Comparison of ENCODE assay signal across 11 cellular contexts in genomic region chr10:125102216-125102615, GRCh38. TPM values are rescaled to one million over a fixed set of nuclear protein-coding genes. Genes with fewer than 3 reads are reported as not detected.
DNase-seq lines count a peak whose midpoint lies in the region; ATAC-seq, FAIRE-seq and TF ChIP-seq lines count a peak whose summit lies in the region.
"Had no signal": no experiment of that assay in that cellular context is flagged by ENCODE, and none has a peak within 500 bp of the region (broad histone marks: within the 10 kb centered on the region; RNA-seq: fewer than 3 reads in every experiment).

No MANE protein-coding gene starts in this region.

- H4K8ac ChIP-seq in mesendoderm (ENCODE audit: low read depth, low read length) = no peak overlapping the region

- H3K4me2 ChIP-seq in BLaER1 treated with 17β-estradiol and CSF1 and Interleukin-3, amounts not matched to agents 10 nM and 100 nM = peak overlapping the region in 9 of 11 experiments; percentile 17 to 64 (median 35); a peak in 12 of 22 replicates
- no peak overlapping the region for H3K4me2 ChIP-seq in K562 (ENCODE audit: insufficient read depth, low read length)
- H3K4me2 ChIP-seq in mesendoderm (ENCODE audit: low read length) = no peak overlapping the region

- no peak for TF ChIP-seq RAD21 in K562 (CRISPR knock-in tag; conservative IDR thresholded peaks at IDR 0.05 in 1 of 2, IDR thresholded peaks at IDR 0.05 in 1 of 2)

- peaks cover 87% of the 10 kb centered on the region for H3K79me2 ChIP-seq in K562 (ENCODE audit: control insufficient read depth, insufficient read depth, low read length)
- peaks cover 95% of the 10 kb centered on the region for H3K79me2 ChIP-seq in mesendoderm (ENCODE audit: control insufficient read depth, insufficient read depth, low read length)

- DNase-seq in KBM-7 (peak; percentile 70), K562 (ENCODE audit: extremely low read depth in 1 of 4, low spot score in 3 of 4) (no peak), mesendoderm (peak; percentile 54), urothelium cell line (ENCODE audit: low spot score) (no peak), DMS79 (lab: John Stamatoyannopoulos, UW) (no peak), NCI-H1436 treated with DMSO at 0.1 percent for 48 hours (lab: John Stamatoyannopoulos, UW) (no peak), NCI-H524 treated with DMSO at 0.1 percent for 48 hours (lab: John Stamatoyannopoulos, UW) (no peak)
- DNase-seq: activated naive CD4-positive, alpha-beta T cell treated with Interleukin-2 at 50 U/mL for 16 hours; endodermal cell had no signal

- no peak overlapping the region for H2BK120ac ChIP-seq in mesendoderm (ENCODE audit: low read depth, low read length)

- intact Hi-C loops in K562 (cut with micrococcal nuclease) = no loop called here

- in situ Hi-C loops in KBM-7 (cut with MboI; ENCODE audit: low pct_unique_long_range_greater_than_20kb, low sequenced_read_pairs) = no loop called here
- in situ Hi-C loops in K562 (cut with MboI) = no loop called here

- H3K27me3 ChIP-seq in BLaER1 treated with 17β-estradiol and CSF1 and Interleukin-3, amounts not matched to agents 10 nM and 100 nM = no peaks in the 10 kb centered on the region
- H3K27me3 ChIP-seq in K562 (ENCODE audit: control insufficient read depth in 2 of 2, insufficient read depth in 2 of 2, low read length in 2 of 2) (no peaks in the 10 kb centered on the region), mesendoderm (ENCODE audit: insufficient read depth, low read length, poor library complexity) (no peaks in the 10 kb centered on the region)

- H4K20me1 ChIP-seq in BLaER1 treated with 17β-estradiol and CSF1 and Interleukin-3, amounts not matched to agents 10 nM and 100 nM = peaks cover 99 to 100% (median 100%) of the 10 kb centered on the region in 11 experiments
- peaks cover 29% of the 10 kb centered on the region; the same call in 1 of the 2 replicates for H4K20me1 ChIP-seq in K562 (replicated peaks; ENCODE audit: control insufficient read depth, insufficient read depth, low read length)

- no peaks in the 10 kb centered on the region for H3K9me3 ChIP-seq in BLaER1 treated with 17β-estradiol and CSF1 and Interleukin-3, amounts not matched to agents 10 nM and 100 nM (replicated peaks in 1 of 11)
- no peaks in the 10 kb centered on the region for H3K9me3 ChIP-seq in K562 (replicated peaks; ENCODE audit: control insufficient read depth, insufficient read depth, low read depth, low read length)

- peaks cover 51% of the 10 kb centered on the region for H3K79me1 ChIP-seq in mesendoderm (ENCODE audit: low read length)

- no peak overlapping the region for H4K5ac ChIP-seq in mesendoderm (ENCODE audit: low read length)

- H3K9me1 ChIP-seq in K562 (ENCODE audit: control insufficient read depth, insufficient read depth, low read length) = peaks cover 3% of the 10 kb centered on the region

- no peak for TF ChIP-seq POLR2A in K562 (conservative IDR thresholded peaks at IDR 0.05)

- H3K4me3 ChIP-seq in BLaER1 treated with 17β-estradiol and CSF1 and Interleukin-3, amounts not matched to agents 10 nM and 100 nM = no peak overlapping the region
- no peak overlapping the region for H3K4me3 ChIP-seq in K562
- no peak overlapping the region for H3K4me3 ChIP-seq in mesendoderm (ENCODE audit: low read length)
- H3K4me3 ChIP-seq: skin epidermis had no signal

- FAIRE-seq in K562 (lab: Jason Lieb, UNC) (no peak), urothelium cell line (lab: Jason Lieb, UNC) (no peak)

- no peak overlapping the region for H2BK15ac ChIP-seq in mesendoderm (replicated peaks; ENCODE audit: low read depth)

- no peak overlapping the region for H3K23ac ChIP-seq in mesendoderm (ENCODE audit: low read length)

- CTCF ChIA-PET in K562 (lab: Yijun Ruan, JAX; ENCODE audit: low intra/inter-chr PET ratio) = no interaction called here

- no peak overlapping the region for H2AFZ ChIP-seq in K562 (ENCODE audit: low read depth, low read length)

- TF ChIP-seq CTCF in K562 (IDR thresholded peaks at IDR 0.05 in 2 of 3, conservative IDR thresholded peaks at IDR 0.05 in 1 of 3; ENCODE audit: insufficient read depth in 2 of 3, low read depth in 1 of 3, low read length in 3 of 3) = no peak

- 71% methylated on average over 2 of the region's 3 CpGs for WGBS in K562 (ENCODE audit: insufficient coverage, low coverage, missing lambda C conversion rate)
- no CpG with 5 or more reads among the region's 3 CpGs for WGBS in mesendoderm (ENCODE audit: extremely low coverage, insufficient coverage, low lambda C conversion rate)

- no peak overlapping the region for H3K56ac ChIP-seq in mesendoderm (ENCODE audit: low read length)

- H3K36me3 ChIP-seq in BLaER1 treated with 17β-estradiol and CSF1 and Interleukin-3, amounts not matched to agents 10 nM and 100 nM = peaks cover 58 to 95% (median 83%) of the 10 kb centered on the region in 11 experiments
- H3K36me3 ChIP-seq in K562 (ENCODE audit: control insufficient read depth, insufficient read depth, low read length) = peaks cover 28% of the 10 kb centered on the region; the same call in 1 of the 3 replicates
- H3K36me3 ChIP-seq in mesendoderm (ENCODE audit: control insufficient read depth, insufficient read depth, low read length) = peaks cover 3% of the 10 kb centered on the region

- no TSS peak for BruUV-seq in K562 (replicated peaks; lab: Mats Ljungman, UMichigan)

- TF ChIP-seq EP300 in K562 (IDR thresholded peaks at IDR 0.05; ENCODE audit: low read length) = no peak

- 0 out of 22 replicates have a peak overlapping the region, but pooled peaks of 1 of the 11 experiments have one; percentile 11 for H3K9ac ChIP-seq in BLaER1 treated with 17β-estradiol and CSF1 and Interleukin-3, amounts not matched to agents 10 nM and 100 nM
- H3K9ac ChIP-seq in K562 (ENCODE audit: insufficient read depth in 1 of 2, low read depth in 2 of 2, low read length in 2 of 2) (no peak overlapping the region), mesendoderm (ENCODE audit: low read length) (no peak overlapping the region)

- H3K4me1 ChIP-seq in BLaER1 treated with 17β-estradiol and CSF1 and Interleukin-3, amounts not matched to agents 10 nM and 100 nM = peaks cover 47 to 82% (median 66%) of the 10 kb centered on the region in 10 experiments
- H3K4me1 ChIP-seq in K562 (replicated peaks in 1 of 2; ENCODE audit: control insufficient read depth in 2 of 2, insufficient read depth in 2 of 2, low read length in 2 of 2) (no peaks in the 10 kb centered on the region; a peak in 1 of 5 replicates), mesendoderm (ENCODE audit: control insufficient read depth, low read depth, low read length) (peaks cover 23% of the 10 kb centered on the region)

- POLR2A ChIA-PET in K562 (lab: Yijun Ruan, JAX) = interaction anchor here (1.1 kb wide), 1 partner anchor 9 kb away, joined by 3 read pairs; no protein-coding TSS in a partner anchor

- no peak overlapping the region for H3K18ac ChIP-seq in mesendoderm (ENCODE audit: low read length)

- no peak overlapping the region for H2BK5ac ChIP-seq in mesendoderm (ENCODE audit: low read length)

- peak; percentile 23; the same call in 1 of the 3 replicates for ATAC-seq in K562

- H3K27ac ChIP-seq in BLaER1 treated with 17β-estradiol and CSF1 and Interleukin-3, amounts not matched to agents 10 nM and 100 nM = peak overlapping the region in 2 of 11 experiments; percentile 13 to 22; a peak in 3 of 22 replicates
- H3K27ac ChIP-seq in K562 (ENCODE audit: extremely low read depth, low read depth, low read length) (no peak overlapping the region), mesendoderm (ENCODE audit: low read depth, low read length) (no peak overlapping the region)
- H3K27ac ChIP-seq: skin epidermis had no signal

- no peak overlapping the region for H3K4ac ChIP-seq in mesendoderm (ENCODE audit: low read depth, low read length)

- no peak overlapping the region for H2AK5ac ChIP-seq in mesendoderm (ENCODE audit: low read length)

TF ChIP-seq in K562, 482 proteins besides CTCF, POLR2A, EP300 and RAD21 (continues in another document):
- TF ChIP-seq ATF3 (IDR thresholded peaks at IDR 0.05) (peak; percentile 21; the same call in 1 of the 2 replicates), ATF3 (CRISPR knock-in tag; conservative IDR thresholded peaks at IDR 0.05) (no peak), ASH1L (IDR thresholded peaks at IDR 0.05; ENCODE audit: borderline replicate concordance, low read depth, partially characterized antibody) (no peak), U2AF2 (optimal IDR thresholded peaks at IDR 0.05; ENCODE audit: low read depth, low read length) (no peak), NR2C2 (CRISPR knock-in tag; IDR thresholded peaks at IDR 0.05) (no peak), NR2C2 (tag; IDR thresholded peaks at IDR 0.05) (peak; percentile 32; the same call in 1 of the 2 replicates), TCF7 (IDR thresholded peaks at IDR 0.05; ENCODE audit: borderline replicate concordance) (no peak)

RNA-seq across cellular contexts. Expression of gene CTBP2, which starts 58.1 kb away (rescaled TPM):
- 15.3 and 51.2 TPM in 2 replicates for total RNA-seq in K562 (2011; cell fraction: chromatin; rRNA removed; ENCODE audit: low replicate concordance)
- 15.2 and 21.3 TPM in 2 replicates for total RNA-seq in K562 (2011; cell fraction: nucleolus; rRNA removed)
- 17.3 and 22.5 TPM in 2 replicates for total RNA-seq in K562 (2011; cell fraction: nucleoplasm; rRNA removed)
- total RNA-seq in K562 (2014; rRNA removed) (6.0 and 7.2 TPM in 2 replicates), K562 (2014; rRNA removed; fragmentation: Illumina TruSeq; extraction: Trizol) (8.0 and 8.3 TPM in 2 replicates), K562 (2015; rRNA removed; fragmentation: Illumina TruSeq; extraction: Trizol) (6.9 and 7.2 TPM in 2 replicates), K562 (2021) (6.5 and 8.8 TPM in 2 replicates)
- polyA plus RNA-seq in K562 (2011; rRNA removed) (1.3 and 1.8 TPM in 2 replicates), K562 (2014; fragmentation: Illumina TruSeq; extraction: Trizol) (2.0 and 3.2 TPM in 2 replicates), K562 (2014; fragmentation: Nextera tagmentation; extraction: Ambion mirVana) (1 to 10 TPM; 1.5 to 1.9 TPM), K562 (2014; rRNA removed) (5.1 and 5.6 TPM in 2 replicates)
- polyA plus RNA-seq in K562 (2011; cell fraction: cytosol; rRNA removed) = 0.41 and 1.2 TPM in 2 replicates
- polyA plus RNA-seq in K562 (2011; cell fraction: nucleus; rRNA removed) = 1.1 and 1.4 TPM in 2 replicates
- 2.5 and 2.7 TPM in 2 replicates for polyA plus RNA-seq in K562 (2012)
- polyA minus RNA-seq in K562 (2011; rRNA and poly(A)+ RNA removed) = 14.4 and 22.5 TPM in 2 replicates
- polyA minus RNA-seq in K562 (2011; cell fraction: cytosol; rRNA and poly(A)+ RNA removed) = 9.6 and 12.3 TPM in 2 replicates
- polyA minus RNA-seq in K562 (2011; cell fraction: nucleus; rRNA and poly(A)+ RNA removed) = 11.4 and 17.2 TPM in 2 replicates
- polyA plus RNA-seq in mesendoderm (2013, experiment 1 of 2) = 135 TPM
- polyA plus RNA-seq in mesendoderm (2013, experiment 2 of 2) = 136 TPM

Comparison
In these comparisons a context has a peak if more than half of its experiments do, and no peak if none do; other contexts are left out.
1. H3K4me2 ChIP-seq: peak in BLaER1 treated with 17β-estradiol and CSF1 and Interleukin-3, amounts not matched to agents 10 nM and 100 nM (9 of 11); none in K562 (single experiment) and mesendoderm (single experiment).
2. DNase-seq: peak in KBM-7 (single experiment) and mesendoderm (single experiment); none in K562 (0 of 4), urothelium cell line (single experiment), DMS79 (single experiment), NCI-H1436 treated with DMSO at 0.1 percent for 48 hours (single experiment) and NCI-H524 treated with DMSO at 0.1 percent for 48 hours (single experiment).